ENCODE assay signal across 19 cellular contexts in genomic region chr9:127698386-127698785, GRCh38. TPM values are rescaled to one million over a fixed set of nuclear protein-coding genes. Genes with fewer than 3 reads are reported as not detected.
DNase-seq lines count a peak whose midpoint lies in the region; ATAC-seq and TF ChIP-seq lines count a peak whose summit lies in the region.
"Had no signal": no experiment of that assay in that cellular context is flagged by ENCODE, and none has a peak within 500 bp of the region (broad histone marks: within the 10 kb centered on the region; RNA-seq: fewer than 3 reads in every experiment).

No MANE protein-coding gene starts in this region.

- no peaks in the 10 kb centered on the region for H3K9me2 ChIP-seq in PC-3 (replicated peaks; ENCODE audit: low read length)

- peak overlapping the region in 2 of 7 donors; percentile 10 to 19 for H3K27ac Mint-ChIP-seq in CD4-positive, alpha-beta memory T cell
- H3K27ac Mint-ChIP-seq in stimulated activated memory B cell treated with anti-CD40 and anti-IgM and Interleukin-4, amounts not matched to agents 10 μg/mL and 1 μg/mL and 100 μg/mL, for 72 hours = peak overlapping the region; percentile 30

- TF ChIP-seq EP300 in esophagus muscularis mucosa (IDR thresholded peaks at IDR 0.05) = no peak

- peaks cover 0 to 8% of the 10 kb centered on the region in 2 donors for H3K36me3 Mint-ChIP-seq in CD4-positive, alpha-beta memory T cell
- H3K36me3 Mint-ChIP-seq in stimulated activated memory B cell treated with anti-CD40 and anti-IgM and Interleukin-4, amounts not matched to agents 10 μg/mL and 1 μg/mL and 100 μg/mL, for 72 hours = no peaks in the 10 kb centered on the region

- peaks cover 7% of the 10 kb centered on the region for H3K4me1 ChIP-seq in CD4-positive, alpha-beta memory T cell (ENCODE audit: insufficient read depth, low read length)
- H3K4me1 ChIP-seq in HUES64 (ENCODE audit: insufficient read depth, low read length) (no peaks in the 10 kb centered on the region), esophagus muscularis mucosa (peaks cover 0 to 15% (median 13%) of the 10 kb centered on the region in 4 donors), PC-3 (ENCODE audit: insufficient read depth, low read length) (no peaks in the 10 kb centered on the region; the same call in 1 of the 2 replicates)

- no peaks in the 10 kb centered on the region for H3K79me2 ChIP-seq in PC-3 (ENCODE audit: low read length)

- no peaks in the 10 kb centered on the region for H3F3A ChIP-seq in PC-3 (ENCODE audit: low read length, unreplicated experiment)

- intact Hi-C loops in CD4-positive, alpha-beta memory T cell (cut with micrococcal nuclease) = no loop called here
- intact Hi-C loops in esophagus muscularis mucosa (cut with DNase I) (no loop called here), PC-3 (cut with micrococcal nuclease) (no loop called here)

- POLR2A ChIA-PET in CD4-positive, alpha-beta memory T cell (lab: Charles Lee; ENCODE audit: partially characterized antibody) = interaction anchor here (1.2 kb wide), 1 partner anchor 14 kb away, joined by 3 read pairs; no protein-coding TSS in a partner anchor
- POLR2A ChIA-PET in PC-3 (lab: Charles Lee; ENCODE audit: unreplicated experiment) = no interaction called here

- TF ChIP-seq CTCF in esophagus muscularis mucosa (IDR thresholded peaks at IDR 0.05) (no peak), PC-3 (conservative IDR thresholded peaks at IDR 0.05; ENCODE audit: low read depth, low read length) (no peak)

- no peak overlapping the region for H3K4me2 ChIP-seq in PC-3 (ENCODE audit: low read length)

- H3K9me3 Mint-ChIP-seq in CD4-positive, alpha-beta memory T cell = no peaks in the 10 kb centered on the region
- no peaks in the 10 kb centered on the region for H3K9me3 Mint-ChIP-seq in stimulated activated memory B cell treated with anti-CD40 and anti-IgM and Interleukin-4, amounts not matched to agents 10 μg/mL and 1 μg/mL and 100 μg/mL, for 72 hours
- H3K9me3 Mint-ChIP-seq: stimulated activated naive CD8-positive, alpha-beta T cell treated with anti-CD3 and anti-CD28 coated beads, Interleukin-15, amount 100 ng/mL, for 72 hours had no signal

- CTCF ChIA-PET in CD4-positive, alpha-beta memory T cell (lab: Charles Lee; ENCODE audit: partially characterized antibody) = interaction anchor here (0.6 kb wide), 1 partner anchor 21 kb away, joined by 3 read pairs; no protein-coding TSS in a partner anchor
- CTCF ChIA-PET in PC-3 (lab: Charles Lee) = no interaction called here

- peaks cover 0 to 2% of the 10 kb centered on the region in 2 donors for H3K27me3 Mint-ChIP-seq in CD4-positive, alpha-beta memory T cell
- no peaks in the 10 kb centered on the region for H3K27me3 Mint-ChIP-seq in stimulated activated memory B cell treated with anti-CD40 and anti-IgM and Interleukin-4, amounts not matched to agents 10 μg/mL and 1 μg/mL and 100 μg/mL, for 72 hours
- H3K27me3 Mint-ChIP-seq: activated CD4-positive, alpha-beta T cell treated with anti-CD3 and anti-CD28 coated beads for 36 hours; stimulated activated naive CD8-positive, alpha-beta T cell treated with anti-CD3 and anti-CD28 coated beads, Interleukin-15, amount 100 ng/mL, for 72 hours had no signal

- no peaks in the 10 kb centered on the region for H3K27me3 ChIP-seq in CD4-positive, alpha-beta memory T cell (ENCODE audit: insufficient read depth, low read length)
- H3K27me3 ChIP-seq in HUES64 (ENCODE audit: insufficient read depth, low read length) = no peaks in the 10 kb centered on the region
- peaks cover 0 to under 1% (median 0%) of the 10 kb centered on the region in 4 donors for H3K27me3 ChIP-seq in esophagus muscularis mucosa
- H3K27me3 ChIP-seq in PC-3 (ENCODE audit: low read length) = no peaks in the 10 kb centered on the region
- H3K27me3 ChIP-seq: SJSA1 had no signal

- no peak overlapping the region for H3K4me3 ChIP-seq in CD4-positive, alpha-beta memory T cell (ENCODE audit: low read length in 2 of 2)
- H3K4me3 ChIP-seq in HUES64 (ENCODE audit: low read length) (peak overlapping the region; percentile 55; the same call in 1 of the 2 replicates), esophagus muscularis mucosa (no peak overlapping the region), PC-3 (ENCODE audit: low read length) (no peak overlapping the region)
- H3K4me3 ChIP-seq: SJSA1 had no signal

- H4K20me1 ChIP-seq in PC-3 (ENCODE audit: low read length) = no peaks in the 10 kb centered on the region

- H3K4me1 Mint-ChIP-seq in CD4-positive, alpha-beta memory T cell = peaks cover 5 to 18% (median 10%) of the 10 kb centered on the region in 4 donors
- H3K4me1 Mint-ChIP-seq in stimulated activated memory B cell treated with anti-CD40 and anti-IgM and Interleukin-4, amounts not matched to agents 10 μg/mL and 1 μg/mL and 100 μg/mL, for 72 hours = peaks cover 15% of the 10 kb centered on the region

- DNase-seq in CD4-positive, alpha-beta memory T cell = no peak
- DNase-seq in esophagus muscularis mucosa (ENCODE audit: extremely low spot score) (no peak), PC-3 (no peak), DMS53 (lab: John Stamatoyannopoulos, UW) (no peak)
- DNase-seq: activated CD4-positive, alpha-beta T cell treated with anti-CD3 and anti-CD28 coated beads for 36 hours; activated effector memory CD4-positive, alpha-beta T cell treated with anti-CD3 and anti-CD28 coated beads, Interleukin-2, amount 50 U/mL, for 16 hours; HCEC 1CT; Kasumi-1; NCI-H1105; NCI-H774; stimulated activated CD4-positive, alpha-beta T cell treated with anti-CD3 and anti-CD28 coated beads, Interleukin-1b, Interleukin-23, amount 100 ng/mL, for 48 hours; stimulated activated naive CD8-positive, alpha-beta T cell treated with anti-CD3 and anti-CD28 coated beads, Interleukin-15, amount 100 ng/mL, for 72 hours; T-helper 9 cell had no signal

- TF ChIP-seq POLR2A in esophagus muscularis mucosa (IDR thresholded peaks at IDR 0.05; ENCODE audit: low read depth) = no peak

- ATAC-seq in stimulated activated memory B cell treated with anti-CD40 and anti-IgM and Interleukin-4, amounts not matched to agents 10 μg/mL and 1 μg/mL and 100 μg/mL, for 72 hours = no peak
- ATAC-seq in PC-3 (no peak), GM18517 (IDR thresholded peaks at IDR 0.05; ENCODE audit: unreplicated experiment) (no peak), HG03521 (IDR thresholded peaks at IDR 0.05; ENCODE audit: unreplicated experiment) (no peak)

- no peak overlapping the region for H3K27ac ChIP-seq in CD4-positive, alpha-beta memory T cell (ENCODE audit: low read depth, low read length)
- H3K27ac ChIP-seq in HUES64 (ENCODE audit: low read depth, low read length) = no peak overlapping the region
- peak overlapping the region; percentile 79 to 88 (median 84) for H3K27ac ChIP-seq in esophagus muscularis mucosa (replicated peaks in 1 of 4)
- no peak overlapping the region for H3K27ac ChIP-seq in PC-3 (ENCODE audit: low read length)
- H3K27ac ChIP-seq: SJSA1 had no signal

- H2AFZ ChIP-seq in PC-3 (ENCODE audit: low read length) = no peak overlapping the region

- H3K9me3 ChIP-seq in CD4-positive, alpha-beta memory T cell (ENCODE audit: control insufficient read depth in 1 of 2, low read length in 2 of 2) = no peaks in the 10 kb centered on the region
- H3K9me3 ChIP-seq in HUES64 (ENCODE audit: insufficient read depth, low read depth, low read length) = no peaks in the 10 kb centered on the region
- no peaks in the 10 kb centered on the region for H3K9me3 ChIP-seq in esophagus muscularis mucosa
- no peaks in the 10 kb centered on the region for H3K9me3 ChIP-seq in PC-3 (ENCODE audit: low read length)
- H3K9me3 ChIP-seq: SJSA1 had no signal

- WGBS in HUES64 = 94% methylated on average over 5 of the region's 5 CpGs
- WGBS in esophagus muscularis mucosa = 88% methylated on average over 5 of the region's 5 CpGs

- BruUV-seq in PC-3 (replicated peaks; lab: Mats Ljungman, UMichigan) = no TSS peak

- H3K9ac ChIP-seq in HUES64 (ENCODE audit: low read depth, low read length) = no peak overlapping the region
- no peak overlapping the region for H3K9ac ChIP-seq in PC-3 (ENCODE audit: low read length)

- H3K4me3 Mint-ChIP-seq in CD4-positive, alpha-beta memory T cell = peak overlapping the region in 5 of 8 donors; percentile 17 to 52 (median 43)
- no peak overlapping the region for H3K4me3 Mint-ChIP-seq in stimulated activated memory B cell treated with anti-CD40 and anti-IgM and Interleukin-4, amounts not matched to agents 10 μg/mL and 1 μg/mL and 100 μg/mL, for 72 hours

- H3K36me3 ChIP-seq in CD4-positive, alpha-beta memory T cell (ENCODE audit: insufficient read depth, low read length) = no peaks in the 10 kb centered on the region
- H3K36me3 ChIP-seq in HUES64 (ENCODE audit: insufficient read depth, low read length) (no peaks in the 10 kb centered on the region), esophagus muscularis mucosa (peaks cover 0 to 13% (median 3%) of the 10 kb centered on the region in 4 donors), PC-3 (ENCODE audit: low read depth, low read length) (no peaks in the 10 kb centered on the region)

RNA-seq across cellular contexts. Expression of gene CFAP157, which starts 8.4 kb away (rescaled TPM):
- total RNA-seq in CD4-positive, alpha-beta memory T cell = under 1 TPM in 1 of 2 experiments, not detected in 1; 0.25 TPM
- under 1 TPM; 0.14 to 0.22 TPM for polyA plus RNA-seq in CD4-positive, alpha-beta memory T cell
- polyA plus RNA-seq in HUES64 (2013, experiment 1 of 2) = not detected
- polyA plus RNA-seq in HUES64 (2013, experiment 2 of 2) = not detected
- under 1 TPM in 2 of 4 donors, not detected in 2; 0.26 to 0.42 TPM for total RNA-seq in esophagus muscularis mucosa
- not detected in 2 replicates for total RNA-seq in PC-3 (2014; rRNA removed)
- total RNA-seq: activated CD4-positive, alpha-beta T cell treated with anti-CD3 and anti-CD28 coated beads for 36 hours had no signal

RNA-seq across cellular contexts. Expression of gene PTRH1, which starts 17.1 kb away (rescaled TPM):
- total RNA-seq in CD4-positive, alpha-beta memory T cell = 1 to 10 TPM; 7.3 to 8.4 TPM
- 10 to 100 TPM; 25.6 to 31.1 TPM for polyA plus RNA-seq in CD4-positive, alpha-beta memory T cell
- 6.9 TPM for polyA plus RNA-seq in HUES64 (2013, experiment 1 of 2)
- polyA plus RNA-seq in HUES64 (2013, experiment 2 of 2) = 4.1 TPM
- total RNA-seq in esophagus muscularis mucosa = 10 to 100 TPM; 16.8 to 23.5 (median 20.5) TPM
- total RNA-seq in PC-3 (2014; rRNA removed) = 38.1 and 45.3 TPM in 2 replicates

RNA-seq across cellular contexts. Expression of gene TTC16, which starts 17.5 kb away (rescaled TPM):
- 1 to 10 TPM; 2.5 to 2.6 TPM for total RNA-seq in CD4-positive, alpha-beta memory T cell
- 1 to 10 TPM in 1 of 2 donors, under 1 TPM in 1; 0.09 to 1.8 TPM for polyA plus RNA-seq in CD4-positive, alpha-beta memory T cell
- polyA plus RNA-seq in HUES64 (2013, experiment 1 of 2) = not detected
- not detected for polyA plus RNA-seq in HUES64 (2013, experiment 2 of 2)
- total RNA-seq in esophagus muscularis mucosa (under 1 TPM in 3 of 4 donors, not detected in 1; under 0.01 to 0.17 (median 0.11) TPM), PC-3 (2014; rRNA removed) (0.04 TPM in 1 of 2 replicates, not detected in the other)
- total RNA-seq: cerebellum, SJSA1 had no signal

RNA-seq across cellular contexts. Expression of gene TOR2A, which starts 36.7 kb away (rescaled TPM):
- 10 to 100 TPM; 14.3 to 18.4 TPM for total RNA-seq in CD4-positive, alpha-beta memory T cell
- 10 to 100 TPM; 23.2 to 27.1 TPM for polyA plus RNA-seq in CD4-positive, alpha-beta memory T cell
- polyA plus RNA-seq in HUES64 (2013, experiment 1 of 2) = 9.2 TPM
- polyA plus RNA-seq in HUES64 (2013, experiment 2 of 2) = 13.4 TPM
- total RNA-seq in esophagus muscularis mucosa (1 to 10 TPM; 5.4 to 9.2 (median 7.0) TPM), PC-3 (2014; rRNA removed) (12.2 and 14.1 TPM in 2 replicates)

Comparison
In these comparisons a context has a peak if more than half of its experiments do, and no peak if none do; other contexts are left out.
1. H3K27ac ChIP-seq: peak in esophagus muscularis mucosa (4 of 4); none in CD4-positive, alpha-beta memory T cell (single experiment), HUES64 (single experiment) and PC-3 (single experiment).